In the genomic region with DNA sequence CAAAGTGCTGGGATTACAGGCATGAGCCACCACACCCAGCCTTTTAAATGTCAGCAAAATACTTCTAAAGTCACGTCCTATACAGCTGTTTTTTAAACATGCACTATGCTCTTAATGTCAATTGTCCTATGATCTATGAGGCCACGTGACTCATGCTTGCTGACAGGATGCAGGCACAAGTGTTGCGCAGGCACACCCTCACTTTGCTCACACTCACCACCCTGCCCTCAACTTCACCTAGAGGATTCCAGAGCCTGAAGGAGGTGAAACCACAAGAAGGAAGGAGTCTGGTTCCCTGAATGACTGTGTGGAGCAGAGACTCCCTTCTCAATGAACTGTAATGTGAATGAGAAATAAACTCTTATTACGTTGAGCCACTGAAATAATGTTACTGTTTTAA, we compare ENCODE assay signal across 14 cellular contexts.
DNase-seq lines count a peak whose midpoint lies in the region; ATAC-seq and FAIRE-seq lines count a peak whose summit lies in the region.
"Had no signal": no experiment of that assay in that cellular context is flagged by ENCODE, and none has a peak within 500 bp of the region (broad histone marks: within the 10 kb centered on the region; RNA-seq: fewer than 3 reads in every experiment).

No MANE protein-coding gene starts in this region.

- peak overlapping the region; percentile 16 to 61 for H3K27ac ChIP-seq in esophagus (ENCODE audit: low read depth in 2 of 2, low read length in 1 of 2)
- H3K27ac ChIP-seq in small intestine (ENCODE audit: low read depth in 1 of 2, low read length in 1 of 2), result no peak overlapping the region
- H3K27ac ChIP-seq: BLaER1 treated with 17β-estradiol and CSF1 and Interleukin-3, amounts not matched to agents 10 nM and 100 nM; parathyroid adenoma; SJCRH30 had no signal

- H3K27me3 ChIP-seq in esophagus (ENCODE audit: control insufficient read depth in 1 of 2, insufficient read depth in 2 of 2, low read length in 2 of 2) (no peaks in the 10 kb centered on the region), small intestine (ENCODE audit: control insufficient read depth in 2 of 2, insufficient read depth in 2 of 2, low read length in 2 of 2) (no peaks in the 10 kb centered on the region)
- H3K27me3 ChIP-seq: BLaER1 treated with 17β-estradiol and CSF1 and Interleukin-3, amounts not matched to agents 10 nM and 100 nM; SJCRH30 had no signal

- no peak overlapping the region for H3K4me3 ChIP-seq in esophagus (ENCODE audit: low read depth in 1 of 2, low read length in 2 of 2)
- H3K4me3 ChIP-seq in small intestine (ENCODE audit: low read depth in 1 of 2, low read length in 2 of 2), result no peak overlapping the region
- H3K4me3 ChIP-seq: BLaER1 treated with 17β-estradiol and CSF1 and Interleukin-3, amounts not matched to agents 10 nM and 100 nM; SJCRH30 had no signal

- H3K36me3 ChIP-seq in esophagus (ENCODE audit: control insufficient read depth in 2 of 2, insufficient read depth in 2 of 2, low read length in 1 of 2) (peaks cover 0 to 4% of the 10 kb centered on the region in 2 donors), small intestine (ENCODE audit: control insufficient read depth in 2 of 2, insufficient read depth in 2 of 2, low read length in 2 of 2) (no peaks in the 10 kb centered on the region)

- H3K4me1 ChIP-seq in esophagus (ENCODE audit: control insufficient read depth in 2 of 2, insufficient read depth in 2 of 2, low read length in 1 of 2), result no peaks in the 10 kb centered on the region
- no peaks in the 10 kb centered on the region for H3K4me1 ChIP-seq in small intestine (ENCODE audit: control insufficient read depth in 2 of 2, insufficient read depth in 1 of 2, low read depth in 1 of 2, low read length in 1 of 2)
- H3K4me1 ChIP-seq: BLaER1 treated with 17β-estradiol and CSF1 and Interleukin-3, amounts not matched to agents 10 nM and 100 nM; parathyroid adenoma; SJCRH30 had no signal

- no peak for ATAC-seq in GM19467 (IDR thresholded peaks at IDR 0.05; ENCODE audit: unreplicated experiment)
- ATAC-seq: activated naive CD8-positive, alpha-beta T cell treated with anti-CD3 and anti-CD28 coated beads, Interleukin-2, amount 50 U/mL, for 24 hours; activated T-cell treated with anti-CD3 and anti-CD28 coated beads, Interleukin-2, amount 50 U/mL, for 4 hours had no signal

- H3K9me3 ChIP-seq in esophagus (ENCODE audit: control insufficient read depth in 2 of 2, insufficient read depth in 1 of 2, low read depth in 1 of 2, low read length in 1 of 2), result peaks cover 1 to 8% of the 10 kb centered on the region in 2 donors
- no peaks in the 10 kb centered on the region for H3K9me3 ChIP-seq in small intestine (ENCODE audit: control insufficient read depth, low read depth)

- DNase-seq in HS-5 (ENCODE audit: low read depth) (peak; percentile 43), RPMI7951 (ENCODE audit: low read depth) (peak; percentile 37), small intestine (peak; percentile 43), SW 1271 (lab: John Stamatoyannopoulos, UW) (no peak), UCSD-AML1 (lab: John Stamatoyannopoulos, UW; ENCODE audit: unreplicated experiment) (no peak)
- DNase-seq: activated CD4-positive, alpha-beta T cell treated with anti-CD3 and anti-CD28 coated beads, Interleukin-2, amount 50 U/mL, for 4 hours; activated naive CD8-positive, alpha-beta T cell treated with anti-CD3 and anti-CD28 coated beads, Interleukin-2, amount 50 U/mL, for 24 hours; activated T-cell treated with anti-CD3 and anti-CD28 coated beads, Interleukin-2, amount 50 U/mL, for 4 hours; SJCRH30; stimulated activated CD4-positive, alpha-beta T cell treated with anti-CD3 and anti-CD28 coated beads, Interleukin-12 subunit alpha, Interleukin-12 subunit beta, amount 100 ng/mL, for 4 hours had no signal

- FAIRE-seq in small intestine (lab: Jason Lieb, UNC), result no peak

- WGBS in esophagus, 2 donors, result 74 to 75% methylated on average over 4 of the region's 4 CpGs
- 53 to 86% (median 82%) methylated on average over 4 of the region's 4 CpGs for WGBS in small intestine, 3 donors

Comparison
In these comparisons a context has a peak if more than half of its experiments do, and no peak if none do; other contexts are left out.
1. DNase-seq: peak in HS-5 (single experiment), RPMI7951 (single experiment) and small intestine (single experiment); none in SW 1271 (0 of 2) and UCSD-AML1 (single experiment).
2. H3K27ac ChIP-seq: peak in esophagus (2 of 2); none in small intestine (0 of 2).